26 cellular contexts compared by ENCODE assay signal in genomic region chr5:33762859-33763258, GRCh38.
A peak's percentile ranks its signal among the peaks of the same experiment; 100 is the strongest.
DNase-seq lines count a peak whose midpoint lies in the region; ATAC-seq and TF ChIP-seq lines count a peak whose summit lies in the region.
"Had no signal": no experiment of that assay in that cellular context is flagged by ENCODE, and none has a peak within 500 bp of the region (broad histone marks: within the 10 kb centered on the region; RNA-seq: fewer than 3 reads in every experiment).

No MANE protein-coding gene starts in this region.

- 21 to 56% methylated on average over 1 of the region's 1 CpG for WGBS in esophagus squamous epithelium, 2 donors

- no peak for TF ChIP-seq POLR2A in esophagus squamous epithelium (IDR thresholded peaks at IDR 0.05)

- H3K27ac Mint-ChIP-seq in activated naive CD8-positive, alpha-beta T cell treated with anti-CD3 and anti-CD28 coated beads, Interleukin-2, amount 10 ng/mL, durations not matched to agents 7 days and 5 days = peak overlapping the region; percentile 37
- no peak overlapping the region for H3K27ac Mint-ChIP-seq in activated naive CD8-positive, alpha-beta T cell treated with anti-CD3 and anti-CD28 coated beads for 36 hours
- H3K27ac Mint-ChIP-seq in HFFc6 (peak overlapping the region; percentile 2; the same call in 1 of the 2 replicates), WTC11 (0 out of 2 replicates have a peak overlapping the region, but pooled peaks have one; percentile 10)
- H3K27ac Mint-ChIP-seq: CD4-positive, alpha-beta memory T cell had no signal

- no peaks in the 10 kb centered on the region for H3K9me3 Mint-ChIP-seq in activated naive CD8-positive, alpha-beta T cell treated with anti-CD3 and anti-CD28 coated beads, Interleukin-2, amount 10 ng/mL, durations not matched to agents 7 days and 5 days
- no peaks in the 10 kb centered on the region for H3K9me3 Mint-ChIP-seq in activated naive CD8-positive, alpha-beta T cell treated with anti-CD3 and anti-CD28 coated beads for 36 hours
- H3K9me3 Mint-ChIP-seq in HFFc6 (no peaks in the 10 kb centered on the region), WTC11 (no peaks in the 10 kb centered on the region)
- H3K9me3 Mint-ChIP-seq: CD4-positive, alpha-beta memory T cell had no signal

- no peak overlapping the region for H3K27ac ChIP-seq in esophagus squamous epithelium
- H3K27ac ChIP-seq: 22Rv1, BLaER1 had no signal

- no peaks in the 10 kb centered on the region for H3K27me3 ChIP-seq in esophagus squamous epithelium
- H3K27me3 ChIP-seq: BLaER1 had no signal

- H3K36me3 ChIP-seq in esophagus squamous epithelium = no peaks in the 10 kb centered on the region
- H3K36me3 ChIP-seq: BLaER1, HAP-1 had no signal

- H3K4me1 ChIP-seq in esophagus squamous epithelium = no peaks in the 10 kb centered on the region
- H3K4me1 ChIP-seq: BLaER1, Caco-2, HAP-1 had no signal

- H3K4me3 Mint-ChIP-seq in activated naive CD8-positive, alpha-beta T cell treated with anti-CD3 and anti-CD28 coated beads, Interleukin-2, amount 10 ng/mL, durations not matched to agents 7 days and 5 days = no peak overlapping the region
- H3K4me3 Mint-ChIP-seq in activated naive CD8-positive, alpha-beta T cell treated with anti-CD3 and anti-CD28 coated beads for 36 hours = no peak overlapping the region
- no peak overlapping the region for H3K4me3 Mint-ChIP-seq in HFFc6
- no peak overlapping the region for H3K4me3 Mint-ChIP-seq in WTC11
- H3K4me3 Mint-ChIP-seq: CD4-positive, alpha-beta memory T cell had no signal

- peaks cover 9% of the 10 kb centered on the region for H3K27me3 Mint-ChIP-seq in activated naive CD8-positive, alpha-beta T cell treated with anti-CD3 and anti-CD28 coated beads, Interleukin-2, amount 10 ng/mL, durations not matched to agents 7 days and 5 days
- H3K27me3 Mint-ChIP-seq in activated naive CD8-positive, alpha-beta T cell treated with anti-CD3 and anti-CD28 coated beads for 36 hours = no peaks in the 10 kb centered on the region
- H3K27me3 Mint-ChIP-seq in HFFc6 (ENCODE audit: insufficient read depth) (no peaks in the 10 kb centered on the region), WTC11 (ENCODE audit: low read depth) (no peaks in the 10 kb centered on the region)

- TF ChIP-seq CTCF in HFFc6 (IDR thresholded peaks at IDR 0.05) (no peak), WTC11 (IDR thresholded peaks at IDR 0.05) (no peak), esophagus squamous epithelium (IDR thresholded peaks at IDR 0.05) (no peak)

- H3K4me1 Mint-ChIP-seq in activated naive CD8-positive, alpha-beta T cell treated with anti-CD3 and anti-CD28 coated beads, Interleukin-2, amount 10 ng/mL, durations not matched to agents 7 days and 5 days = peaks cover 13% of the 10 kb centered on the region
- peaks cover 4% of the 10 kb centered on the region for H3K4me1 Mint-ChIP-seq in activated naive CD8-positive, alpha-beta T cell treated with anti-CD3 and anti-CD28 coated beads for 36 hours
- peaks cover 44% of the 10 kb centered on the region for H3K4me1 Mint-ChIP-seq in HFFc6 (ENCODE audit: low read depth)
- peaks cover 57% of the 10 kb centered on the region for H3K4me1 Mint-ChIP-seq in WTC11
- H3K4me1 Mint-ChIP-seq: CD4-positive, alpha-beta memory T cell had no signal

- H3K9me3 ChIP-seq in esophagus squamous epithelium = no peaks in the 10 kb centered on the region
- H3K9me3 ChIP-seq: BLaER1, Caco-2, HAP-1 had no signal

- no peak for ATAC-seq in activated naive CD8-positive, alpha-beta T cell treated with anti-CD3 and anti-CD28 coated beads, Interleukin-2, amount 10 ng/mL, durations not matched to agents 7 days and 5 days (ENCODE audit: low read depth)
- ATAC-seq in WTC11 (no peak), HG03135 (IDR thresholded peaks at IDR 0.05; ENCODE audit: unreplicated experiment) (no peak)
- ATAC-seq: Panc1, SK-N-SH treated with all-trans-retinoic acid at 6 μM for 48 hours had no signal

- no peak overlapping the region for H3K4me3 ChIP-seq in esophagus squamous epithelium
- H3K4me3 ChIP-seq: BLaER1, HAP-1 had no signal

- CTCF ChIA-PET in WTC11 (lab: Charles Lee) = no interaction called here

- intact Hi-C loops in esophagus squamous epithelium (cut with DNase I) = no loop called here

- POLR2A ChIA-PET in activated naive CD8-positive, alpha-beta T cell treated with anti-CD3 and anti-CD28 coated beads, Interleukin-2, amount 10 ng/mL, durations not matched to agents 7 days and 5 days (lab: Charles Lee) = no interaction called here
- POLR2A ChIA-PET in WTC11 (lab: Charles Lee) = interaction anchor here (0.6 kb wide), 1 partner anchor 582 kb away, joined by 3 read pairs; no protein-coding TSS in a partner anchor

- DNase-seq in activated naive CD8-positive, alpha-beta T cell treated with anti-CD3 and anti-CD28 coated beads, Interleukin-2, amount 10 ng/mL, durations not matched to agents 7 days and 5 days = no peak
- no peak for DNase-seq in activated naive CD8-positive, alpha-beta T cell treated with anti-CD3 and anti-CD28 coated beads for 36 hours
- DNase-seq in HFFc6 (no peak), WTC11 (ENCODE audit: low spot score) (no peak), esophagus squamous epithelium (lab: John Stamatoyannopoulos, UW) (no peak), NCI-H2196 treated with DMSO at 0.1 percent for 48 hours (lab: John Stamatoyannopoulos, UW; ENCODE audit: unreplicated experiment) (no peak)
- no peak for DNase-seq in stimulated activated CD4-positive, alpha-beta T cell treated with anti-CD3 and anti-CD28 coated beads, Interleukin-1b, Interleukin-23, amount 100 ng/mL, for 48 hours
- DNase-seq: ACHN; Caco-2; CD4-positive, alpha-beta memory T cell; DMS 273 treated with DMSO at 0.1 percent for 48 hours; DMS79 treated with DMSO at 0.1 percent for 48 hours; Kasumi-1; MM.1S; NCI-H1092; NCI-H1436 treated with DMSO at 0.1 percent for 48 hours; NCI-H2029; NCI-H226; NCI-H510A treated with DMSO at 0.1 percent for 48 hours; NCI-H774 had no signal

- no peaks in the 10 kb centered on the region for H3K36me3 Mint-ChIP-seq in activated naive CD8-positive, alpha-beta T cell treated with anti-CD3 and anti-CD28 coated beads, Interleukin-2, amount 10 ng/mL, durations not matched to agents 7 days and 5 days
- H3K36me3 Mint-ChIP-seq in activated naive CD8-positive, alpha-beta T cell treated with anti-CD3 and anti-CD28 coated beads for 36 hours = no peaks in the 10 kb centered on the region
- H3K36me3 Mint-ChIP-seq in HFFc6 (ENCODE audit: low read depth) = peaks cover 7% of the 10 kb centered on the region
- no peaks in the 10 kb centered on the region for H3K36me3 Mint-ChIP-seq in WTC11
- H3K36me3 Mint-ChIP-seq: CD4-positive, alpha-beta memory T cell had no signal

TF ChIP-seq in WTC11, 78 proteins besides CTCF, POLR2A, EP300 and RAD21 (continues in another document):
- TF ChIP-seq CBFB (CRISPR knock-in tag; IDR thresholded peaks at IDR 0.05; ENCODE audit: low read depth) = no peak
- no peak for TF ChIP-seq ZNF423 (CRISPR knock-in tag; IDR thresholded peaks at IDR 0.05)
- TF ChIP-seq ARID4B (CRISPR knock-in tag; IDR thresholded peaks at IDR 0.05; ENCODE audit: borderline replicate concordance) = no peak
- TF ChIP-seq KAT7 (CRISPR knock-in tag; IDR thresholded peaks at IDR 0.05; ENCODE audit: borderline replicate concordance) = no peak
- TF ChIP-seq E2F5 (CRISPR knock-in tag; IDR thresholded peaks at IDR 0.05) = no peak
- no peak for TF ChIP-seq ESRRA (CRISPR knock-in tag; IDR thresholded peaks at IDR 0.05; ENCODE audit: borderline replicate concordance)
- TF ChIP-seq NFE2L1 (CRISPR knock-in tag; IDR thresholded peaks at IDR 0.05) = no peak
